In the genomic region with DNA sequence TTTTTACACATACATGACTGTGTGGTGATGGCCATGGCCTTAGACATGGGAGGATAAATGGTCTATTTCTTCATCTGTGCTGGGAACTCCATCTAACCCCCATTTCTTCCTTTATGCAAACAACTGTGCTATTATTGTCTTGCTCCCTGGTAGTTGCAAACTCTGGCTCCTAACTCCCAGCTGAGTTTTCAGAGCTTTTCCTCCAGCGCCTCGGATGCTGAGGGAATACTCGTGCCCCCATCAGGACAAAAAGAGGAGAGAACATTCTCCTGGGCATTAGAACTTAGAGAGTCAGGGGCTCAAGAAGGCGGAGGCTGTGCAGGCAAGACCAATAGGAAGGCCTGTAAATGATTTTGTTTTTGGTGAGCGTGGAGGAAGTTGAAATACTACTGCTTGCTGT, we compare ENCODE assay signal across 16 cellular contexts. TPM values are rescaled to one million over a fixed set of nuclear protein-coding genes. Genes with fewer than 3 reads are reported as not detected.
A peak's percentile ranks its signal among the peaks of the same experiment; 100 is the strongest.
DNase-seq lines count a peak whose midpoint lies in the region; ATAC-seq, FAIRE-seq and TF ChIP-seq lines count a peak whose summit lies in the region.
"Had no signal": no experiment of that assay in that cellular context is flagged by ENCODE, and none has a peak within 500 bp of the region (broad histone marks: within the 10 kb centered on the region; RNA-seq: fewer than 3 reads in every experiment).

No MANE protein-coding gene starts in this region.

- no peak overlapping the region for H3K4me2 ChIP-seq in astrocyte (ENCODE audit: low read length)

- H4K20me1 ChIP-seq in astrocyte (ENCODE audit: insufficient read depth, low read length), result no peaks in the 10 kb centered on the region

- H3K4me1 Mint-ChIP-seq in astrocyte (ENCODE audit: low read depth, unreplicated experiment), result peaks cover 27% of the 10 kb centered on the region
- H3K4me1 Mint-ChIP-seq in osteocyte (ENCODE audit: unreplicated experiment), result peaks cover 49% of the 10 kb centered on the region

- intact Hi-C loops in transverse colon (cut with DNase I; ENCODE audit: low total_unique reads) (loop anchor here (5.0 kb wide), 1 partner anchor 682 kb away; no protein-coding TSS in a partner anchor), pancreas (cut with DNase I) (no loop called here)

- H3K27ac Mint-ChIP-seq in astrocyte (ENCODE audit: unreplicated experiment) (peak overlapping the region; percentile 22), osteocyte (ENCODE audit: unreplicated experiment) (peak overlapping the region; percentile 29)
- H3K27ac Mint-ChIP-seq: activated CD4-positive, alpha-beta memory T cell treated with anti-CD3 and anti-CD28 coated beads for 36 hours had no signal

- ATAC-seq in gastroesophageal sphincter (no peak), pancreas (no peak)
- ATAC-seq: GM12878 had no signal

- H3K4me3 Mint-ChIP-seq in astrocyte (ENCODE audit: unreplicated experiment), result peak overlapping the region; percentile 92
- peak overlapping the region; percentile 93 for H3K4me3 Mint-ChIP-seq in osteocyte (ENCODE audit: unreplicated experiment)
- H3K4me3 Mint-ChIP-seq: activated CD4-positive, alpha-beta memory T cell treated with anti-CD3 and anti-CD28 coated beads for 36 hours had no signal

- DNase-seq in astrocyte (ENCODE audit: low read depth) (no peak), osteocyte (ENCODE audit: extremely low spot score, unreplicated experiment) (peak; percentile 48), transverse colon (no peak), HuH-7 (ENCODE audit: low spot score) (no peak), KG1 (lab: John Stamatoyannopoulos, UW) (no peak), pancreas (no peak)
- DNase-seq: activated CD4-positive, alpha-beta memory T cell treated with anti-CD3 and anti-CD28 coated beads for 36 hours; activated effector memory CD4-positive, alpha-beta T cell treated with Interleukin-2 at 50 U/mL for 16 hours; NCI-H1092 treated with DMSO at 0.1 percent for 48 hours; NCI-H446 treated with DMSO at 0.1 percent for 48 hours; stimulated activated CD8-positive, alpha-beta memory T cell treated with anti-CD3 and anti-CD28 coated beads, Interleukin-4, amount 100 ng/mL, for 48 hours had no signal

- H3K9me3 ChIP-seq in astrocyte (ENCODE audit: insufficient read depth, low read depth, low read length) (no peaks in the 10 kb centered on the region), gastroesophageal sphincter (no peaks in the 10 kb centered on the region), transverse colon (no peaks in the 10 kb centered on the region), pancreas (no peaks in the 10 kb centered on the region)
- H3K9me3 ChIP-seq: SJSA1 had no signal

- no peak overlapping the region for H2AFZ ChIP-seq in astrocyte (ENCODE audit: low read depth, low read length)

- TF ChIP-seq CTCF in astrocyte (IDR thresholded peaks at IDR 0.05; ENCODE audit: insufficient read depth, low read depth, low read length) (no peak), gastroesophageal sphincter (IDR thresholded peaks at IDR 0.05) (peak in 2 of 4 experiments; percentile 29 to 32), osteocyte (IDR thresholded peaks at IDR 0.05) (no peak), transverse colon (IDR thresholded peaks at IDR 0.05) (no peak), pancreas (IDR thresholded peaks at IDR 0.05) (no peak)

- no peaks in the 10 kb centered on the region for H3K27me3 Mint-ChIP-seq in astrocyte (ENCODE audit: low read depth, unreplicated experiment)
- H3K27me3 Mint-ChIP-seq in osteocyte (ENCODE audit: unreplicated experiment), result no peaks in the 10 kb centered on the region

- H3K27ac ChIP-seq in astrocyte (ENCODE audit: low read depth, low read length) (no peak overlapping the region), gastroesophageal sphincter (peak overlapping the region; percentile 92 to 99 (median 98)), transverse colon (peak overlapping the region; percentile 84 to 92 (median 87)), pancreas (no peak overlapping the region)
- H3K27ac ChIP-seq: SJSA1 had no signal

- H3K36me3 Mint-ChIP-seq in astrocyte (ENCODE audit: low read depth, unreplicated experiment) (peaks cover 14% of the 10 kb centered on the region), osteocyte (ENCODE audit: unreplicated experiment) (peaks cover 25% of the 10 kb centered on the region)
- H3K36me3 Mint-ChIP-seq: activated CD4-positive, alpha-beta memory T cell treated with anti-CD3 and anti-CD28 coated beads for 36 hours had no signal

- no peaks in the 10 kb centered on the region for H3K9me3 Mint-ChIP-seq in astrocyte (ENCODE audit: unreplicated experiment)
- no peaks in the 10 kb centered on the region for H3K9me3 Mint-ChIP-seq in osteocyte (ENCODE audit: unreplicated experiment)
- H3K9me3 Mint-ChIP-seq: activated CD4-positive, alpha-beta memory T cell treated with anti-CD3 and anti-CD28 coated beads for 36 hours had no signal

- peaks cover 4% of the 10 kb centered on the region for H3K4me1 ChIP-seq in astrocyte (ENCODE audit: insufficient read depth, low read length)
- H3K4me1 ChIP-seq in gastroesophageal sphincter, result peaks cover 12 to 75% (median 25%) of the 10 kb centered on the region in 3 donors
- H3K4me1 ChIP-seq in transverse colon, result peaks cover 5 to 19% (median 13%) of the 10 kb centered on the region in 4 donors
- H3K4me1 ChIP-seq in pancreas, result peaks cover 0 to 7% (median 5%) of the 10 kb centered on the region in 3 donors

- no peaks in the 10 kb centered on the region for H3K36me3 ChIP-seq in astrocyte (ENCODE audit: insufficient read depth, low read length)
- no peaks in the 10 kb centered on the region for H3K36me3 ChIP-seq in gastroesophageal sphincter
- H3K36me3 ChIP-seq in transverse colon, result no peaks in the 10 kb centered on the region
- H3K36me3 ChIP-seq in pancreas, result no peaks in the 10 kb centered on the region
- H3K36me3 ChIP-seq: SJSA1 had no signal

- TF ChIP-seq EP300 in gastroesophageal sphincter (IDR thresholded peaks at IDR 0.05) (no peak), transverse colon (IDR thresholded peaks at IDR 0.05; ENCODE audit: low read depth) (no peak)

- H3K4me3 ChIP-seq in astrocyte (ENCODE audit: insufficient read depth, low read depth, low read length), result no peak overlapping the region
- peak overlapping the region; percentile 79 to 84 for H3K4me3 ChIP-seq in gastroesophageal sphincter
- peak overlapping the region in 2 of 4 donors; percentile 55 to 79 for H3K4me3 ChIP-seq in transverse colon
- no peak overlapping the region for H3K4me3 ChIP-seq in pancreas
- H3K4me3 ChIP-seq: GM12878, lung, SJSA1 had no signal

- H3K27me3 ChIP-seq in astrocyte (ENCODE audit: insufficient read depth, low read length), result no peaks in the 10 kb centered on the region
- H3K27me3 ChIP-seq in gastroesophageal sphincter, result no peaks in the 10 kb centered on the region
- H3K27me3 ChIP-seq in transverse colon, result peaks cover 39% of the 10 kb centered on the region
- no peaks in the 10 kb centered on the region for H3K27me3 ChIP-seq in pancreas

- H3K79me2 ChIP-seq in astrocyte (ENCODE audit: insufficient read depth, low read length), result peaks cover 5% of the 10 kb centered on the region

- 20% methylated on average over 5 of the region's 5 CpGs; no CpG with 5 or more reads in 1 of the 2 donors for WGBS in gastroesophageal sphincter (ENCODE audit: low coverage in 1 of 2), 2 donors
- 66% methylated on average over 5 of the region's 5 CpGs; no CpG with 5 or more reads in 1 of the 2 donors for WGBS in transverse colon (ENCODE audit: low coverage in 1 of 2), 2 donors
- 89 to 90% methylated on average over 5 of the region's 5 CpGs for WGBS in pancreas, 2 donors

- no peak overlapping the region for H3K9ac ChIP-seq in astrocyte (ENCODE audit: low read length)

- TF ChIP-seq POLR2A in gastroesophageal sphincter (IDR thresholded peaks at IDR 0.05) (no peak), transverse colon (IDR thresholded peaks at IDR 0.05) (no peak)

- FAIRE-seq in astrocyte (lab: Jason Lieb, UNC), result no peak
- no peak for FAIRE-seq in pancreas (lab: Jason Lieb, UNC)
- FAIRE-seq: endometrium, GM12878 had no signal

- in situ Hi-C loops in transverse colon (cut with MboI; ENCODE audit: low pct_ligation_motif_present in 1 of 4, low pct_unique_long_range_greater_than_20kb in 1 of 4, low sequenced_read_pairs in 3 of 4), result no loop called here

RNA-seq across cellular contexts. Expression of gene DAAM2, which starts 2.1 kb away (rescaled TPM):
- total RNA-seq in astrocyte (38.4 and 50.3 TPM in 2 replicates), gastroesophageal sphincter (100 to 1,000 TPM; 200 to 373 (median 270) TPM), osteocyte (87.2 and 92.1 TPM in 2 replicates), transverse colon (10 to 100 TPM; 15.7 to 31.6 (median 20.7) TPM), pancreas (1 to 10 TPM; 4.0 to 9.0 (median 7.2) TPM)
- 10 to 100 TPM in 1 of 2 donors, 1 to 10 TPM in 1; 4.6 to 10.5 TPM for polyA plus RNA-seq in pancreas
- total RNA-seq: activated CD4-positive, alpha-beta memory T cell treated with anti-CD3 and anti-CD28 coated beads for 36 hours had no signal

Comparison
In these comparisons a context has a peak if more than half of its experiments do, and no peak if none do; other contexts are left out.
1. H3K27ac ChIP-seq: peak in gastroesophageal sphincter (4 of 4) and transverse colon (4 of 4); none in astrocyte (single experiment) and pancreas (0 of 4).
2. H3K4me3 ChIP-seq: peak in gastroesophageal sphincter (2 of 2); none in astrocyte (single experiment) and pancreas (0 of 4).